In the genomic region with DNA sequence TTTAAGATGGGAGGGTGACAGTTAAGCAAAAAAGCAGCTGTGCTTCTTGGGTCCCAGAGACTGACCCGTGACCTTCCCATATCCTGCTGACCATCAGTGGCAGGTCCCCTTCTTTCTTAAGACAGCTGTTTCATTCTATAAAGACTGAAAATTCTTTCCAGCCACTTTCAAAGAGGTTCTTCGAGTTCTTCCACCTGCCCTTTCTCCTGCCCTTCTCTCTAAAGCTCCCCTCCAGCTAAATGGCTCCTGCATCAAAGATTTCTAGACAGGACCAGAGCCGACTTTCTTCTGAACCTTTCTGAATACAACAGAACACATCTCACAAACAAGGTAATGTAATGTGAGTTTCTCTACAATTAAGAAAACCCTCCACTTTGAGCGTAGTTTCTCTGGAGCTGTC, we compare ENCODE assay signal across 20 cellular contexts.
"Had no signal": no experiment of that assay in that cellular context is flagged by ENCODE, and none has a peak within 500 bp of the region (broad histone marks: within the 10 kb centered on the region; RNA-seq: fewer than 3 reads in every experiment).

No MANE protein-coding gene starts in this region.

- H3K4me3 Mint-ChIP-seq: mesothelial cell of epicardium; naive B cell; stimulated activated naive CD8-positive, alpha-beta T cell treated with anti-CD3 and anti-CD28 coated beads, Interleukin-15, Interleukin-2, amounts not matched to agents 100 ng/mL and 50 ng/mL, for 24 hours; type B pancreatic cell had no signal

- H3K4me1 Mint-ChIP-seq: naive B cell had no signal

- ATAC-seq: heart right ventricle, right cardiac atrium, sciatic nerve had no signal

- H3K27me3 Mint-ChIP-seq: naive B cell; stimulated activated naive CD8-positive, alpha-beta T cell treated with anti-CD3 and anti-CD28 coated beads, Interleukin-15, Interleukin-2, amounts not matched to agents 100 ng/mL and 50 ng/mL, for 24 hours had no signal

- H3K36me3 Mint-ChIP-seq: mesothelial cell of epicardium had no signal

- H3K27ac Mint-ChIP-seq: mesothelial cell of epicardium; naive B cell; stimulated activated naive CD8-positive, alpha-beta T cell treated with anti-CD3 and anti-CD28 coated beads, Interleukin-15, Interleukin-2, amounts not matched to agents 100 ng/mL and 50 ng/mL, for 24 hours; type B pancreatic cell had no signal

- H3K9me3 Mint-ChIP-seq: type B pancreatic cell had no signal

- DNase-seq: heart right ventricle; islet precursor cell; left ventricle myocardium inferior; mesendoderm; naive B cell; ovary; posterior cingulate gyrus; retina; right cardiac atrium; stimulated activated CD4-positive, alpha-beta T cell treated with anti-CD3 and anti-CD28 coated beads, Interleukin-12 subunit alpha, Interleukin-12 subunit beta, amount 100 ng/mL, for 4 hours; stimulated activated CD4-positive, alpha-beta T cell treated with anti-CD3 and anti-CD28 coated beads, Interleukin-15, amount 100 ng/mL, for 24 hours; stimulated activated CD4-positive, alpha-beta T cell treated with anti-CD3 and anti-CD28 coated beads, Interleukin-2, amount 100 ng/mL, for 24 hours; stimulated activated CD4-positive, alpha-beta T cell treated with anti-CD3 and anti-CD28 coated beads, Interleukin-4, amount 100 ng/mL, for 1 hour; stimulated activated naive CD4-positive, alpha-beta T cell; tibial artery; uterus had no signal
